9 cellular contexts compared by ENCODE assay signal in the genomic region with DNA sequence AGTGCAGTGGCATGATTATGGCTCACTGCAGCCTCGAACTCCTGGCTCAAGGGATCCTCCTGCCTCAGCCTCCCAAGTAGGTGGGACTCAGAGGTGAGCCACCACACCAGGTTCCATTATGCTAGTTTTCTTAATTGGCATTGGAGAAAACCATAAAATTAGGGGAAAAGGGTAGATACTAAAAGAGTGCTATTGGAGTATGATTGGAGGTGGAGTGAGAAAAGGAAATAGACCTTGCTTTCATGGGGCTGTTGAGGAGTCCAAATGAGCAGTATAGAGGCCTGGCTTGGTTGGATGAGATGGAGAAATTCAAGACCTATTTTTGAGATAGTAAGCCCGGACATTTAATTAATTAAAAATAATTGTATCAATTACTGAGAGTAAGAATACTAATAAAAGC. TPM values are rescaled to one million over a fixed set of nuclear protein-coding genes. Genes with fewer than 3 reads are reported as not detected.
A peak's percentile ranks its signal among the peaks of the same experiment; 100 is the strongest.
DNase-seq lines count a peak whose midpoint lies in the region; ATAC-seq and TF ChIP-seq lines count a peak whose summit lies in the region.
"Had no signal": no experiment of that assay in that cellular context is flagged by ENCODE, and none has a peak within 500 bp of the region (broad histone marks: within the 10 kb centered on the region; RNA-seq: fewer than 3 reads in every experiment).

No MANE protein-coding gene starts in this region.

- TF ChIP-seq CTCF in fibroblast of lung (conservative IDR thresholded peaks at IDR 0.05 in 1 of 2, IDR thresholded peaks at IDR 0.05 in 1 of 2; ENCODE audit: low read depth in 1 of 2, low read length in 2 of 2) (no peak), retinal pigment epithelial cell (conservative IDR thresholded peaks at IDR 0.05; ENCODE audit: low read depth, low read length) (no peak), GM10266 (IDR thresholded peaks at IDR 0.05; ENCODE audit: control insufficient read depth, insufficient read depth, low read depth, missing control alignments) (no peak)

- H3K4me3 ChIP-seq in GM08714 (ENCODE audit: low read length) (peak overlapping the region; percentile 31; the same call in 1 of the 2 replicates), SJCRH30 (peak overlapping the region; percentile 45), fibroblast of lung (replicated peaks in 1 of 4; ENCODE audit: control extremely low read depth in 1 of 4, insufficient read depth in 1 of 4, low read depth in 3 of 4, low read length in 4 of 4) (peak overlapping the region in 2 of 4 experiments; percentile 57 to 77), retinal pigment epithelial cell (ENCODE audit: low read length) (peak overlapping the region; percentile 41)

- no peaks in the 10 kb centered on the region for H3K79me2 ChIP-seq in fibroblast of lung (ENCODE audit: control insufficient read depth, insufficient read depth, low read length)

- H3K4me1 ChIP-seq in SJCRH30 (no peaks in the 10 kb centered on the region; the same call in 1 of the 2 replicates), fibroblast of lung (ENCODE audit: control insufficient read depth, extremely low read depth, insufficient read depth, low read length) (no peaks in the 10 kb centered on the region)

- H3K27me3 ChIP-seq in SJCRH30 (no peaks in the 10 kb centered on the region), fibroblast of lung (ENCODE audit: control insufficient read depth, insufficient read depth, low read length) (no peaks in the 10 kb centered on the region)

- H3K36me3 ChIP-seq in SJCRH30 (peaks cover 6% of the 10 kb centered on the region), fibroblast of lung (ENCODE audit: control insufficient read depth, insufficient read depth, low read length) (peaks cover 2% of the 10 kb centered on the region)

- H3K9me3 ChIP-seq in SJCRH30 (replicated peaks) (no peaks in the 10 kb centered on the region), fibroblast of lung (ENCODE audit: control insufficient read depth, insufficient read depth, low read depth, low read length) (no peaks in the 10 kb centered on the region)

- ATAC-seq in HG02938 (IDR thresholded peaks at IDR 0.05; ENCODE audit: unreplicated experiment) (no peak), HG03565 (IDR thresholded peaks at IDR 0.05; ENCODE audit: unreplicated experiment) (no peak)

- H3K4me2 ChIP-seq in fibroblast of lung (ENCODE audit: extremely low read depth, insufficient read depth, low read length) = peak overlapping the region; percentile 70

- no peak overlapping the region for H2AFZ ChIP-seq in fibroblast of lung (ENCODE audit: low read length)

- H4K20me1 ChIP-seq in fibroblast of lung (ENCODE audit: control insufficient read depth, extremely low read depth, insufficient read depth, low read length) = no peaks in the 10 kb centered on the region

- H3K9ac ChIP-seq in fibroblast of lung (ENCODE audit: insufficient read depth, low read length) = no peak overlapping the region

- H3K27ac ChIP-seq in SJCRH30 (no peak overlapping the region), fibroblast of lung (ENCODE audit: insufficient read depth, low read length) (no peak overlapping the region)
- H3K27ac ChIP-seq: epithelial cell of prostate had no signal

- no peak for DNase-seq in SJCRH30
- DNase-seq in fibroblast of lung (ENCODE audit: low read depth in 2 of 2) = no peak
- DNase-seq in retinal pigment epithelial cell (ENCODE audit: low read depth) = no peak
- no peak for DNase-seq in activated gamma-delta T cell treated with Interleukin-2 at 50 U/mL for 16 hours
- DNase-seq in GM10266 (ENCODE audit: extremely low spot score) = no peak

RNA-seq across cellular contexts. Expression of a gene that starts 0.9 kb away (rescaled TPM):
- total RNA-seq in SJCRH30 (2014; rRNA removed; shearing (Covaris generic)) = 20.1 and 20.2 TPM in 2 replicates
- 10.0 and 12.4 TPM in 2 replicates for total RNA-seq in fibroblast of lung
- polyA plus RNA-seq in fibroblast of lung = 19.4 and 29.5 TPM in 2 replicates
- polyA plus RNA-seq in fibroblast of lung (2012) = 19.1 and 20.9 TPM in 2 replicates
- 18.0 and 24.2 TPM in 2 replicates for polyA minus RNA-seq in fibroblast of lung (ENCODE audit: low replicate concordance)

RNA-seq across cellular contexts. Expression of a gene that starts 32.3 kb away (rescaled TPM):
- total RNA-seq in SJCRH30 (2014; rRNA removed; shearing (Covaris generic)) = 24.0 and 28.0 TPM in 2 replicates
- 15.2 and 17.7 TPM in 2 replicates for total RNA-seq in fibroblast of lung
- polyA plus RNA-seq in fibroblast of lung = 13.7 and 14.9 TPM in 2 replicates
- 17.3 and 18.1 TPM in 2 replicates for polyA plus RNA-seq in fibroblast of lung (2012)
- 25.0 and 30.8 TPM in 2 replicates for polyA minus RNA-seq in fibroblast of lung (ENCODE audit: low replicate concordance)

RNA-seq across cellular contexts. Expression of a gene that starts 43.4 kb away (rescaled TPM):
- 39.5 and 43.3 TPM in 2 replicates for total RNA-seq in SJCRH30 (2014; rRNA removed; shearing (Covaris generic))
- total RNA-seq in fibroblast of lung = 7.7 and 10.4 TPM in 2 replicates
- polyA plus RNA-seq in fibroblast of lung = 6.8 and 7.6 TPM in 2 replicates
- polyA plus RNA-seq in fibroblast of lung (2012) = 11.2 and 15.8 TPM in 2 replicates
- 5.9 and 7.1 TPM in 2 replicates for polyA minus RNA-seq in fibroblast of lung (ENCODE audit: low replicate concordance)
